Comparison of ENCODE assay signal across 8 cellular contexts in genomic region chr3:183427206-183428139, GRCh38. TPM values are rescaled to one million over a fixed set of nuclear protein-coding genes. Genes with fewer than 3 reads are reported as not detected.
DNase-seq lines count a peak whose midpoint lies in the region; ATAC-seq and TF ChIP-seq lines count a peak whose summit lies in the region.

No MANE protein-coding gene starts in this region.

- no peaks in the 10 kb centered on the region for H3K9me3 ChIP-seq in KOPT-K1 (ENCODE audit: insufficient read depth, low read length, poor library complexity, severe bottlenecking)
- H3K9me3 ChIP-seq in mucosa of stomach (ENCODE audit: control insufficient read depth, low read length): no peaks in the 10 kb centered on the region

- no peak for TF ChIP-seq CTCF in Calu3 (IDR thresholded peaks at IDR 0.05; ENCODE audit: unreplicated experiment)

- DNase-seq in Calu3: no peak
- peak in 22 of 61 donors; percentile 6 to 59 (median 36) for DNase-seq in caudate nucleus (lab: John Stamatoyannopoulos, UW)
- DNase-seq in GOT3 (lab: John Stamatoyannopoulos, UW): no peak

- peaks cover 42% of the 10 kb centered on the region for H3K27me3 ChIP-seq in mucosa of stomach (ENCODE audit: control insufficient read depth, insufficient read depth, low read length)

- no TSS peak for BruUV-seq in Calu3 (replicated peaks; lab: Mats Ljungman, UMichigan)

- peak overlapping the region; percentile 45 for H3K9ac ChIP-seq in mucosa of stomach (ENCODE audit: low read length)

- intact Hi-C loops in Calu3 (cut with micrococcal nuclease; ENCODE audit: unreplicated experiment): no loop called here

- peak overlapping the region; percentile 66 for H3K4me3 Mint-ChIP-seq in Calu3 (ENCODE audit: low read depth, unreplicated experiment)

- CTCF ChIA-PET in Calu3 (lab: Charles Lee): interaction anchor here (0.7 to 1.8 kb wide), 6 partner anchors 9 to 457 kb away, joined by 3 to 6 read pairs (median 3); partner anchors contain the start of gene PARL

- H3K27ac Mint-ChIP-seq in Calu3 (ENCODE audit: unreplicated experiment): no peak overlapping the region

- H3K27ac ChIP-seq in KOPT-K1 (ENCODE audit: low read depth, low read length, poor library complexity, severe bottlenecking) (peak overlapping the region; percentile 51), caudate nucleus (ENCODE audit: low read depth, low read length) (peak overlapping the region; percentile 16)

- H3K4me1 ChIP-seq in mucosa of stomach (ENCODE audit: control insufficient read depth, insufficient read depth, low read length): peaks cover 17% of the 10 kb centered on the region

- no peak for ATAC-seq in GM21529 (IDR thresholded peaks at IDR 0.05; ENCODE audit: unreplicated experiment)
- no peak for ATAC-seq in HG03025 (IDR thresholded peaks at IDR 0.05; ENCODE audit: low FRiP score, unreplicated experiment)
- no peak for ATAC-seq in HG03139 (IDR thresholded peaks at IDR 0.05; ENCODE audit: unreplicated experiment)

- H3K27me3 Mint-ChIP-seq in Calu3 (ENCODE audit: unreplicated experiment): peaks cover 77% of the 10 kb centered on the region

- H3K36me3 Mint-ChIP-seq in Calu3 (ENCODE audit: insufficient read depth, unreplicated experiment): peaks cover 7% of the 10 kb centered on the region

- H3K4me3 ChIP-seq in mucosa of stomach (ENCODE audit: low read length): no peak overlapping the region

- no peaks in the 10 kb centered on the region for H3K36me3 ChIP-seq in KOPT-K1 (ENCODE audit: insufficient read depth, low read length)
- no peaks in the 10 kb centered on the region for H3K36me3 ChIP-seq in mucosa of stomach (ENCODE audit: control insufficient read depth, insufficient read depth, low read length)

- no peaks in the 10 kb centered on the region for H3K9me3 Mint-ChIP-seq in Calu3 (ENCODE audit: low read depth, unreplicated experiment)

- no peaks in the 10 kb centered on the region for H3K4me1 Mint-ChIP-seq in Calu3 (ENCODE audit: low read depth, unreplicated experiment)

RNA-seq across cellular contexts. Expression of gene MCF2L2, which starts 0.9 kb away (rescaled TPM):
- total RNA-seq in Calu3 (2022): 0.27 and 0.35 TPM in 2 replicates
